In genomic region chr15:96293446-96293845, GRCh38 we compare ENCODE assay signal across 1 cellular context.
TF ChIP-seq lines count a peak whose summit lies in the region.

No MANE protein-coding gene starts in this region.

TF ChIP-seq in IMR-90, 13 proteins besides CTCF, POLR2A, EP300 and RAD21 (continued from another document):
- TF ChIP-seq, protein P1, sequence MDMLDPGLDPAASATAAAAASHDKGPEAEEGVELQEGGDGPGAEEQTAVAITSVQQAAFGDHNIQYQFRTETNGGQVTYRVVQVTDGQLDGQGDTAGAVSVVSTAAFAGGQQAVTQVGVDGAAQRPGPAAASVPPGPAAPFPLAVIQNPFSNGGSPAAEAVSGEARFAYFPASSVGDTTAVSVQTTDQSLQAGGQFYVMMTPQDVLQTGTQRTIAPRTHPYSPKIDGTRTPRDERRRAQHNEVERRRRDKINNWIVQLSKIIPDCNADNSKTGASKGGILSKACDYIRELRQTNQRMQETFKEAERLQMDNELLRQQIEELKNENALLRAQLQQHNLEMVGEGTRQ (IDR thresholded peaks at IDR 0.05; ENCODE audit: low read depth, low read length) = no peak
- TF ChIP-seq CHD1 (IDR thresholded peaks at IDR 0.05; ENCODE audit: low read depth, low read length) (no peak), MXI1 (IDR thresholded peaks at IDR 0.05; ENCODE audit: borderline replicate concordance, low read depth, low read length) (no peak), NFE2L2 (IDR thresholded peaks at IDR 0.05; ENCODE audit: low read depth, low read length) (no peak), FOS (IDR thresholded peaks at IDR 0.05; ENCODE audit: low read depth, low read length) (no peak), BHLHE40 (IDR thresholded peaks at IDR 0.05; ENCODE audit: low read depth, low read length) (no peak), MAFK (IDR thresholded peaks at IDR 0.05; ENCODE audit: low read depth, low read length) (no peak), CEBPB (IDR thresholded peaks at IDR 0.05; ENCODE audit: low read depth, low read length) (no peak), RCOR1 (IDR thresholded peaks at IDR 0.05; ENCODE audit: insufficient replicate concordance, low read length) (no peak)
